1 cellular context compared by ENCODE assay signal in the genomic region with DNA sequence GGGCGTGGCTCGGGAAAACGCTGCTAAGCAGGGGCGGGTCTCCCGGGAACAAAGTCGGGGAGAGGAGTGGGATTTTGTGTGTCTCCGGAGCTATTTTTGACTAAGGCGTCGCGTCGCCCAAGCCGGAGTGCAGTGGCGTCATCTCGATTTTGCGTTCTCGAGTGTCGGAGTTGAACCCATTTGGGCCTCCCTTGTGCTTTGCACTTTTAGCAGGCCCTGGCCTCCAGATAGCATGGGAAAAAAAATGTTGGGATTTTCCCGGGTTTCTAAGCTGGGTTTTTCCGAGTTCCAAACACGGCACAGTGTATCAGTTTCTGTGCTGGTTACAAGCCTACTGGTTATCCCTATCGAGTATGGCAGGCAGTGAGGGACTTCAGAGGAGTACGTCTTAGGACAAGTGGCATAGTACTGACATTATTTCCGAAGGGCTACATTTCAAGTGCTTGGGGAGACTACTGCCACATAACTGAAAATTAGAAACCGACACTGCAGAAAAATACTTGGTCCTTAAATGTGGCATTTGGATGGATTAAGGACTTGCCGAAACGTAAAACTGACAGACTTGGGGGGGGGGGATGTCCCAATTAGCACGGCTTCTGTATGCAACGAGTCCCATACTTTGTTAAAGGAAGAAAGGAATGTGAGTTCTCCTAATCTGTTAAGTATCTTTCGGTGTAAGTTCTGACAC.
TF ChIP-seq lines count a peak whose summit lies in the region.

No MANE protein-coding gene starts in this region.

TF ChIP-seq in H1, 55 proteins besides CTCF, POLR2A, EP300 and RAD21 (continued from another document):
- TF ChIP-seq EGR1 (IDR thresholded peaks at IDR 0.05; ENCODE audit: borderline replicate concordance, low read depth, low read length): peak; percentile 64; the same call in 1 of the 2 replicates
- no peak for TF ChIP-seq SP2 (IDR thresholded peaks at IDR 0.05; ENCODE audit: low read length)
- TF ChIP-seq, protein P1, sequence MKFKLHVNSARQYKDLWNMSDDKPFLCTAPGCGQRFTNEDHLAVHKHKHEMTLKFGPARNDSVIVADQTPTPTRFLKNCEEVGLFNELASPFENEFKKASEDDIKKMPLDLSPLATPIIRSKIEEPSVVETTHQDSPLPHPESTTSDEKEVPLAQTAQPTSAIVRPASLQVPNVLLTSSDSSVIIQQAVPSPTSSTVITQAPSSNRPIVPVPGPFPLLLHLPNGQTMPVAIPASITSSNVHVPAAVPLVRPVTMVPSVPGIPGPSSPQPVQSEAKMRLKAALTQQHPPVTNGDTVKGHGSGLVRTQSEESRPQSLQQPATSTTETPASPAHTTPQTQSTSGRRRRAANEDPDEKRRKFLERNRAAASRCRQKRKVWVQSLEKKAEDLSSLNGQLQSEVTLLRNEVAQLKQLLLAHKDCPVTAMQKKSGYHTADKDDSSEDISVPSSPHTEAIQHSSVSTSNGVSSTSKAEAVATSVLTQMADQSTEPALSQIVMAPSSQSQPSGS (IDR thresholded peaks at IDR 0.05; ENCODE audit: low read length): no peak; the same call in none of the 2 replicates
- no peak for TF ChIP-seq KDM4A (IDR thresholded peaks at IDR 0.05; ENCODE audit: low read depth, low read length, severe bottlenecking)
- peak; percentile 1 to 60; a peak in 2 of 4 replicates for TF ChIP-seq SIN3A (conservative IDR thresholded peaks at IDR 0.05 in 1 of 2, IDR thresholded peaks at IDR 0.05 in 1 of 2; ENCODE audit: low read depth in 1 of 2, low read length in 2 of 2)
- no peak for TF ChIP-seq CTBP2 (IDR thresholded peaks at IDR 0.05; ENCODE audit: borderline replicate concordance, insufficient read depth, insufficient read length, low read length)
- TF ChIP-seq POLR2AphosphoS5 (IDR thresholded peaks at IDR 0.05; ENCODE audit: low read depth, low read length): peak; percentile 99
- TF ChIP-seq CHD2 (IDR thresholded peaks at IDR 0.05; ENCODE audit: low read length): no peak; the same call in 1 of the 2 replicates
- no peak for TF ChIP-seq GTF2F1 (IDR thresholded peaks at IDR 0.05; ENCODE audit: borderline replicate concordance, low read depth, low read length)
- TF ChIP-seq CEBPB (IDR thresholded peaks at IDR 0.05; ENCODE audit: low read depth, low read length): no peak
- TF ChIP-seq RXRA (IDR thresholded peaks at IDR 0.05; ENCODE audit: insufficient read depth, low read depth, low read length): no peak
- TF ChIP-seq SP1 (IDR thresholded peaks at IDR 0.05; ENCODE audit: low read depth, low read length): no peak
- TF ChIP-seq TAF7 (optimal IDR thresholded peaks at IDR 0.05; ENCODE audit: borderline replicate concordance, low read depth, low read length): peak; percentile 87
- peak; percentile 26; the same call in 1 of the 2 replicates for TF ChIP-seq SRF (IDR thresholded peaks at IDR 0.05; ENCODE audit: low read depth, low read length)
- no peak for TF ChIP-seq HDAC2 (IDR thresholded peaks at IDR 0.05; ENCODE audit: borderline replicate concordance in 1 of 2, low read depth in 2 of 2, low read length in 2 of 2)
- TF ChIP-seq NANOG (IDR thresholded peaks at IDR 0.05; ENCODE audit: insufficient read depth, low read depth, low read length, poor library complexity, severe bottlenecking): no peak
- peak; percentile 43 for TF ChIP-seq SAP30 (IDR thresholded peaks at IDR 0.05; ENCODE audit: insufficient read depth, insufficient replicate concordance, low read length)
- TF ChIP-seq, protein P2, sequence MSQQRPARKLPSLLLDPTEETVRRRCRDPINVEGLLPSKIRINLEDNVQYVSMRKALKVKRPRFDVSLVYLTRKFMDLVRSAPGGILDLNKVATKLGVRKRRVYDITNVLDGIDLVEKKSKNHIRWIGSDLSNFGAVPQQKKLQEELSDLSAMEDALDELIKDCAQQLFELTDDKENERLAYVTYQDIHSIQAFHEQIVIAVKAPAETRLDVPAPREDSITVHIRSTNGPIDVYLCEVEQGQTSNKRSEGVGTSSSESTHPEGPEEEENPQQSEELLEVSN (IDR thresholded peaks at IDR 0.05): no peak
- no peak for TF ChIP-seq PHF8 (conservative IDR thresholded peaks at IDR 0.05; ENCODE audit: low read depth, low read length)
- no peak for TF ChIP-seq JUN (IDR thresholded peaks at IDR 0.05; ENCODE audit: low read depth, low read length)
- no peak; the same call in 1 of the 2 replicates for TF ChIP-seq TAF1 (IDR thresholded peaks at IDR 0.05; ENCODE audit: low read depth, low read length)
- TF ChIP-seq, protein P3, sequence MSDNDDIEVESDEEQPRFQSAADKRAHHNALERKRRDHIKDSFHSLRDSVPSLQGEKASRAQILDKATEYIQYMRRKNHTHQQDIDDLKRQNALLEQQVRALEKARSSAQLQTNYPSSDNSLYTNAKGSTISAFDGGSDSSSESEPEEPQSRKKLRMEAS (IDR thresholded peaks at IDR 0.05): no peak
- TF ChIP-seq JUND (IDR thresholded peaks at IDR 0.05; ENCODE audit: low read length): no peak
- TF ChIP-seq BACH1 (IDR thresholded peaks at IDR 0.05; ENCODE audit: low read length): no peak
- peak; percentile 94 for TF ChIP-seq SP4 (IDR thresholded peaks at IDR 0.05; ENCODE audit: low read length)
- TF ChIP-seq, protein P4, sequence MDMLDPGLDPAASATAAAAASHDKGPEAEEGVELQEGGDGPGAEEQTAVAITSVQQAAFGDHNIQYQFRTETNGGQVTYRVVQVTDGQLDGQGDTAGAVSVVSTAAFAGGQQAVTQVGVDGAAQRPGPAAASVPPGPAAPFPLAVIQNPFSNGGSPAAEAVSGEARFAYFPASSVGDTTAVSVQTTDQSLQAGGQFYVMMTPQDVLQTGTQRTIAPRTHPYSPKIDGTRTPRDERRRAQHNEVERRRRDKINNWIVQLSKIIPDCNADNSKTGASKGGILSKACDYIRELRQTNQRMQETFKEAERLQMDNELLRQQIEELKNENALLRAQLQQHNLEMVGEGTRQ (IDR thresholded peaks at IDR 0.05; ENCODE audit: low read length): no peak; the same call in none of the 2 replicates
- TF ChIP-seq ASH2L (IDR thresholded peaks at IDR 0.05; ENCODE audit: low read length): no peak
- no peak for TF ChIP-seq ZNF274 (IDR thresholded peaks at IDR 0.05; ENCODE audit: borderline replicate concordance, extremely low read depth, low read length)
- peak; percentile 25; the same call in 1 of the 2 replicates for TF ChIP-seq POU5F1 (IDR thresholded peaks at IDR 0.05; ENCODE audit: low read depth, low read length)
- no peak for TF ChIP-seq BRCA1 (IDR thresholded peaks at IDR 0.05; ENCODE audit: low read depth, low read length)
- TF ChIP-seq MAFK (IDR thresholded peaks at IDR 0.05; ENCODE audit: low read depth, low read length): no peak
- TF ChIP-seq KDM1A (IDR thresholded peaks at IDR 0.05; ENCODE audit: borderline replicate concordance, low read length): no peak
- TF ChIP-seq RFX5 (IDR thresholded peaks at IDR 0.05; ENCODE audit: borderline replicate concordance, low read depth, low read length): no peak
- TF ChIP-seq CREB1 (IDR thresholded peaks at IDR 0.05): no peak; the same call in 1 of the 2 replicates
- TF ChIP-seq, protein P5, sequence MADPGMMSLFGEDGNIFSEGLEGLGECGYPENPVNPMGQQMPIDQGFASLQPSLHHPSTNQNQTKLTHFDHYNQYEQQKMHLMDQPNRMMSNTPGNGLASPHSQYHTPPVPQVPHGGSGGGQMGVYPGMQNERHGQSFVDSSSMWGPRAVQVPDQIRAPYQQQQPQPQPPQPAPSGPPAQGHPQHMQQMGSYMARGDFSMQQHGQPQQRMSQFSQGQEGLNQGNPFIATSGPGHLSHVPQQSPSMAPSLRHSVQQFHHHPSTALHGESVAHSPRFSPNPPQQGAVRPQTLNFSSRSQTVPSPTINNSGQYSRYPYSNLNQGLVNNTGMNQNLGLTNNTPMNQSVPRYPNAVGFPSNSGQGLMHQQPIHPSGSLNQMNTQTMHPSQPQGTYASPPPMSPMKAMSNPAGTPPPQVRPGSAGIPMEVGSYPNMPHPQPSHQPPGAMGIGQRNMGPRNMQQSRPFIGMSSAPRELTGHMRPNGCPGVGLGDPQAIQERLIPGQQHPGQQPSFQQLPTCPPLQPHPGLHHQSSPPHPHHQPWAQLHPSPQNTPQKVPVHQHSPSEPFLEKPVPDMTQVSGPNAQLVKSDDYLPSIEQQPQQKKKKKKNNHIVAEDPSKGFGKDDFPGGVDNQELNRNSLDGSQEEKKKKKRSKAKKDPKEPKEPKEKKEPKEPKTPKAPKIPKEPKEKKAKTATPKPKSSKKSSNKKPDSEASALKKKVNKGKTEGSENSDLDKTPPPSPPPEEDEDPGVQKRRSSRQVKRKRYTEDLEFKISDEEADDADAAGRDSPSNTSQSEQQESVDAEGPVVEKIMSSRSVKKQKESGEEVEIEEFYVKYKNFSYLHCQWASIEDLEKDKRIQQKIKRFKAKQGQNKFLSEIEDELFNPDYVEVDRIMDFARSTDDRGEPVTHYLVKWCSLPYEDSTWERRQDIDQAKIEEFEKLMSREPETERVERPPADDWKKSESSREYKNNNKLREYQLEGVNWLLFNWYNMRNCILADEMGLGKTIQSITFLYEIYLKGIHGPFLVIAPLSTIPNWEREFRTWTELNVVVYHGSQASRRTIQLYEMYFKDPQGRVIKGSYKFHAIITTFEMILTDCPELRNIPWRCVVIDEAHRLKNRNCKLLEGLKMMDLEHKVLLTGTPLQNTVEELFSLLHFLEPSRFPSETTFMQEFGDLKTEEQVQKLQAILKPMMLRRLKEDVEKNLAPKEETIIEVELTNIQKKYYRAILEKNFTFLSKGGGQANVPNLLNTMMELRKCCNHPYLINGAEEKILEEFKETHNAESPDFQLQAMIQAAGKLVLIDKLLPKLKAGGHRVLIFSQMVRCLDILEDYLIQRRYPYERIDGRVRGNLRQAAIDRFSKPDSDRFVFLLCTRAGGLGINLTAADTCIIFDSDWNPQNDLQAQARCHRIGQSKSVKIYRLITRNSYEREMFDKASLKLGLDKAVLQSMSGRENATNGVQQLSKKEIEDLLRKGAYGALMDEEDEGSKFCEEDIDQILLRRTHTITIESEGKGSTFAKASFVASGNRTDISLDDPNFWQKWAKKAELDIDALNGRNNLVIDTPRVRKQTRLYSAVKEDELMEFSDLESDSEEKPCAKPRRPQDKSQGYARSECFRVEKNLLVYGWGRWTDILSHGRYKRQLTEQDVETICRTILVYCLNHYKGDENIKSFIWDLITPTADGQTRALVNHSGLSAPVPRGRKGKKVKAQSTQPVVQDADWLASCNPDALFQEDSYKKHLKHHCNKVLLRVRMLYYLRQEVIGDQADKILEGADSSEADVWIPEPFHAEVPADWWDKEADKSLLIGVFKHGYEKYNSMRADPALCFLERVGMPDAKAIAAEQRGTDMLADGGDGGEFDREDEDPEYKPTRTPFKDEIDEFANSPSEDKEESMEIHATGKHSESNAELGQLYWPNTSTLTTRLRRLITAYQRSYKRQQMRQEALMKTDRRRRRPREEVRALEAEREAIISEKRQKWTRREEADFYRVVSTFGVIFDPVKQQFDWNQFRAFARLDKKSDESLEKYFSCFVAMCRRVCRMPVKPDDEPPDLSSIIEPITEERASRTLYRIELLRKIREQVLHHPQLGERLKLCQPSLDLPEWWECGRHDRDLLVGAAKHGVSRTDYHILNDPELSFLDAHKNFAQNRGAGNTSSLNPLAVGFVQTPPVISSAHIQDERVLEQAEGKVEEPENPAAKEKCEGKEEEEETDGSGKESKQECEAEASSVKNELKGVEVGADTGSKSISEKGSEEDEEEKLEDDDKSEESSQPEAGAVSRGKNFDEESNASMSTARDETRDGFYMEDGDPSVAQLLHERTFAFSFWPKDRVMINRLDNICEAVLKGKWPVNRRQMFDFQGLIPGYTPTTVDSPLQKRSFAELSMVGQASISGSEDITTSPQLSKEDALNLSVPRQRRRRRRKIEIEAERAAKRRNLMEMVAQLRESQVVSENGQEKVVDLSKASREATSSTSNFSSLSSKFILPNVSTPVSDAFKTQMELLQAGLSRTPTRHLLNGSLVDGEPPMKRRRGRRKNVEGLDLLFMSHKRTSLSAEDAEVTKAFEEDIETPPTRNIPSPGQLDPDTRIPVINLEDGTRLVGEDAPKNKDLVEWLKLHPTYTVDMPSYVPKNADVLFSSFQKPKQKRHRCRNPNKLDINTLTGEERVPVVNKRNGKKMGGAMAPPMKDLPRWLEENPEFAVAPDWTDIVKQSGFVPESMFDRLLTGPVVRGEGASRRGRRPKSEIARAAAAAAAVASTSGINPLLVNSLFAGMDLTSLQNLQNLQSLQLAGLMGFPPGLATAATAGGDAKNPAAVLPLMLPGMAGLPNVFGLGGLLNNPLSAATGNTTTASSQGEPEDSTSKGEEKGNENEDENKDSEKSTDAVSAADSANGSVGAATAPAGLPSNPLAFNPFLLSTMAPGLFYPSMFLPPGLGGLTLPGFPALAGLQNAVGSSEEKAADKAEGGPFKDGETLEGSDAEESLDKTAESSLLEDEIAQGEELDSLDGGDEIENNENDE (IDR thresholded peaks at IDR 0.05; ENCODE audit: insufficient replicate concordance, low read length): peak; percentile 89
- TF ChIP-seq FOSL1 (IDR thresholded peaks at IDR 0.05; ENCODE audit: insufficient read depth, low read depth, low read length): no peak
- no peak for TF ChIP-seq SUZ12 (IDR thresholded peaks at IDR 0.05; ENCODE audit: low read length)
- TF ChIP-seq CBX5 (IDR thresholded peaks at IDR 0.05; ENCODE audit: low read depth, low read length): no peak
- TF ChIP-seq RBBP5 (IDR thresholded peaks at IDR 0.05; ENCODE audit: borderline replicate concordance, low read depth, low read length): no peak
- TF ChIP-seq CBX8 (IDR thresholded peaks at IDR 0.05; ENCODE audit: borderline replicate concordance, low read depth, low read length): no peak
- TF ChIP-seq YY1 (IDR thresholded peaks at IDR 0.05; ENCODE audit: low read depth, low read length): no peak
- TF ChIP-seq TCF12 (IDR thresholded peaks at IDR 0.05; ENCODE audit: low read depth, low read length): 0 out of 2 replicates have a peak, but pooled peaks have one; percentile 60
- TF ChIP-seq HDAC6 (IDR thresholded peaks at IDR 0.05; ENCODE audit: low read depth, low read length): no peak
- no peak for TF ChIP-seq GABPA (IDR thresholded peaks at IDR 0.05; ENCODE audit: borderline replicate concordance, insufficient read depth, low read length)
- TF ChIP-seq SIRT6 (IDR thresholded peaks at IDR 0.05; ENCODE audit: low read length): no peak
- peak; percentile 1 to 33 for TF ChIP-seq BCL11A (IDR thresholded peaks at IDR 0.05; ENCODE audit: low read depth in 2 of 2, low read length in 2 of 2)
- TF ChIP-seq TEAD4 (IDR thresholded peaks at IDR 0.05; ENCODE audit: low read depth, low read length): 0 out of 2 replicates have a peak, but pooled peaks have one; percentile 1
- TF ChIP-seq CHD1 (IDR thresholded peaks at IDR 0.05; ENCODE audit: low read depth, low read length): peak; percentile 83
- no peak for TF ChIP-seq KDM5A (IDR thresholded peaks at IDR 0.05; ENCODE audit: low read length)
